1 cellular context compared by ENCODE assay signal in genomic region chr12:118124333-118124874, GRCh38.
TF ChIP-seq lines count a peak whose summit lies in the region.

No MANE protein-coding gene starts in this region.

TF ChIP-seq in HepG2, 621 proteins besides CTCF, POLR2A, EP300 and RAD21 (continued from another document and continues in another):
- TF ChIP-seq TRAFD1 (CRISPR knock-in tag; IDR thresholded peaks at IDR 0.05; ENCODE audit: borderline replicate concordance) (no peak), THYN1 (CRISPR knock-in tag; IDR thresholded peaks at IDR 0.05; ENCODE audit: borderline replicate concordance, low read depth) (no peak), ATF3 (CRISPR knock-in tag; IDR thresholded peaks at IDR 0.05) (no peak), ZBTB20 (CRISPR knock-in tag; IDR thresholded peaks at IDR 0.05; ENCODE audit: borderline replicate concordance, low read depth) (peak; percentile 40; the same call in 1 of the 2 replicates), AHDC1 (CRISPR knock-in tag; IDR thresholded peaks at IDR 0.05; ENCODE audit: borderline replicate concordance) (peak; percentile 65; the same call in 1 of the 2 replicates), ARID3A (IDR thresholded peaks at IDR 0.05; ENCODE audit: low read depth, low read length) (peak; percentile 97), SKIL (CRISPR knock-in tag; IDR thresholded peaks at IDR 0.05; ENCODE audit: borderline replicate concordance) (0 out of 2 replicates have a peak, but pooled peaks have one; percentile 48), IRF2 (CRISPR knock-in tag; IDR thresholded peaks at IDR 0.05) (peak; percentile 41; the same call in 1 of the 2 replicates), TEF (CRISPR knock-in tag; IDR thresholded peaks at IDR 0.05) (no peak), FOXP1 (IDR thresholded peaks at IDR 0.05) (no peak), FOXP1 (CRISPR knock-in tag; IDR thresholded peaks at IDR 0.05) (peak; percentile 87), PAWR (CRISPR knock-in tag; IDR thresholded peaks at IDR 0.05; ENCODE audit: borderline replicate concordance) (no peak), KLF13 (CRISPR knock-in tag; IDR thresholded peaks at IDR 0.05) (no peak), HNF1A (IDR thresholded peaks at IDR 0.05; ENCODE audit: low read depth) (no peak; the same call in 1 of the 2 replicates), HNF1A (CRISPR knock-in tag; IDR thresholded peaks at IDR 0.05; ENCODE audit: borderline replicate concordance) (peak; percentile 37; the same call in 1 of the 2 replicates), MIXL1 (CRISPR knock-in tag; IDR thresholded peaks at IDR 0.05) (peak; percentile 96), KDM6A (CRISPR knock-in tag; IDR thresholded peaks at IDR 0.05; ENCODE audit: low read depth) (peak; percentile 69; the same call in 1 of the 2 replicates), ZNF232 (CRISPR knock-in tag; IDR thresholded peaks at IDR 0.05; ENCODE audit: borderline replicate concordance) (peak; percentile 51; the same call in 1 of the 2 replicates), ZMYM4 (CRISPR knock-in tag; IDR thresholded peaks at IDR 0.05) (0 out of 2 replicates have a peak, but pooled peaks have one; percentile 26), THRA (CRISPR knock-in tag; IDR thresholded peaks at IDR 0.05; ENCODE audit: borderline replicate concordance) (0 out of 2 replicates have a peak, but pooled peaks have one; percentile 51), ZNF101 (CRISPR knock-in tag; IDR thresholded peaks at IDR 0.05; ENCODE audit: borderline replicate concordance, low read depth) (no peak), SOX6 (IDR thresholded peaks at IDR 0.05) (no peak), SOX6 (CRISPR knock-in tag; IDR thresholded peaks at IDR 0.05) (peak; percentile 53), NFKBIZ (CRISPR knock-in tag; IDR thresholded peaks at IDR 0.05) (0 out of 2 replicates have a peak, but pooled peaks have one; percentile 57), ARID4A (CRISPR knock-in tag; IDR thresholded peaks at IDR 0.05; ENCODE audit: borderline replicate concordance) (peak; percentile 17; the same call in 1 of the 2 replicates), ATF1 (CRISPR knock-in tag; IDR thresholded peaks at IDR 0.05) (0 out of 2 replicates have a peak, but pooled peaks have one; percentile 37), GATAD2A (CRISPR knock-in tag; IDR thresholded peaks at IDR 0.05) (peak; percentile 90)
